ENCODE assay signal across 22 cellular contexts in genomic region chr2:38296381-38296780, GRCh38.
A peak's percentile ranks its signal among the peaks of the same experiment; 100 is the strongest.
DNase-seq lines count a peak whose midpoint lies in the region; ATAC-seq and TF ChIP-seq lines count a peak whose summit lies in the region.
"Had no signal": no experiment of that assay in that cellular context is flagged by ENCODE, and none has a peak within 500 bp of the region (broad histone marks: within the 10 kb centered on the region; RNA-seq: fewer than 3 reads in every experiment).

No MANE protein-coding gene starts in this region.

- ATAC-seq in activated CD4-positive, alpha-beta T cell treated with anti-CD3 and anti-CD28 coated beads for 36 hours = peak; percentile 63
- ATAC-seq in Right ventricle myocardium inferior (no peak), Right ventricle myocardium superior (ENCODE audit: poor library complexity) (no peak), GM21786 (IDR thresholded peaks at IDR 0.05; ENCODE audit: unreplicated experiment) (no peak)
- ATAC-seq: GM23338 had no signal

- peaks cover 2% of the 10 kb centered on the region for H3K79me1 ChIP-seq in mesenchymal stem cell (replicated peaks; ENCODE audit: low read length, poor library complexity, severe bottlenecking)

- H3K36me3 ChIP-seq in BE2C (peaks cover 40% of the 10 kb centered on the region), mesenchymal stem cell (ENCODE audit: control insufficient read depth in 1 of 2, insufficient read depth in 2 of 2, low read depth in 1 of 2, low read length in 2 of 2) (peaks cover 0 to 57% of the 10 kb centered on the region in 2 experiments)

- TF ChIP-seq CTCF in epithelial cell of esophagus (IDR thresholded peaks at IDR 0.05; ENCODE audit: insufficient read depth, low read depth, low read length, missing control alignments) (no peak), BE2C (IDR thresholded peaks at IDR 0.05; ENCODE audit: low read depth, low read length) (no peak)

- H2AFZ ChIP-seq in mesenchymal stem cell (ENCODE audit: low read depth, low read length) = no peak overlapping the region
- H2AFZ ChIP-seq: GM23338 had no signal

- H3K4me1 Mint-ChIP-seq in activated CD4-positive, alpha-beta T cell treated with anti-CD3 and anti-CD28 coated beads for 36 hours = peaks cover 19% of the 10 kb centered on the region

- H3K9me3 ChIP-seq in BE2C = no peaks in the 10 kb centered on the region
- no peaks in the 10 kb centered on the region for H3K9me3 ChIP-seq in mesenchymal stem cell (ENCODE audit: control insufficient read depth, low read length)
- H3K9me3 ChIP-seq: MG63, SJCRH30 had no signal

- intact Hi-C loops in activated CD4-positive, alpha-beta T cell treated with anti-CD3 and anti-CD28 coated beads for 36 hours (cut with DNase I, micrococcal nuclease) = no loop called here
- intact Hi-C loops in Right ventricle myocardium inferior (cut with DNase I) (no loop called here), Right ventricle myocardium superior (cut with DNase I) (no loop called here)

- H3K4me3 ChIP-seq in epithelial cell of esophagus (ENCODE audit: low read length) (no peak overlapping the region), BE2C (ENCODE audit: low read depth, low read length) (no peak overlapping the region), mesenchymal stem cell (ENCODE audit: insufficient read depth in 1 of 2, low read depth in 1 of 2, low read length in 2 of 2) (no peak overlapping the region)
- H3K4me3 ChIP-seq: GM23338, MG63, SJCRH30 had no signal

- H3K9ac ChIP-seq in mesenchymal stem cell (ENCODE audit: low read length) = no peak overlapping the region

- CTCF ChIA-PET in activated CD4-positive, alpha-beta T cell treated with anti-CD3 and anti-CD28 coated beads for 36 hours (lab: Charles Lee) = interaction anchor here (0.9 to 1.0 kb wide), 3 partner anchors 12 to 212 kb away, joined by 3 to 7 read pairs (median 3); no protein-coding TSS in a partner anchor

- H3K23ac ChIP-seq in mesenchymal stem cell (ENCODE audit: low read length in 2 of 2) = no peak overlapping the region

- H3K14ac ChIP-seq in mesenchymal stem cell (ENCODE audit: low read length in 2 of 2) = no peak overlapping the region

- no peak overlapping the region for H3K27ac ChIP-seq in mesenchymal stem cell (ENCODE audit: low read length, poor library complexity, severe bottlenecking)
- H3K27ac ChIP-seq: SJCRH30 had no signal

- H3K4me1 ChIP-seq in BE2C (no peaks in the 10 kb centered on the region), mesenchymal stem cell (ENCODE audit: control insufficient read depth, insufficient read depth, low read depth, low read length) (peaks cover under 1% of the 10 kb centered on the region)
- H3K4me1 ChIP-seq: SJCRH30 had no signal

- no peak overlapping the region for H4K91ac ChIP-seq in mesenchymal stem cell (ENCODE audit: low read length)

- no peak overlapping the region for H2AK5ac ChIP-seq in mesenchymal stem cell (ENCODE audit: low read length, severe bottlenecking)

- H2BK120ac ChIP-seq in mesenchymal stem cell (ENCODE audit: low read depth, low read length) = no peak overlapping the region

- POLR2A ChIA-PET in activated CD4-positive, alpha-beta T cell treated with anti-CD3 and anti-CD28 coated beads for 36 hours (lab: Charles Lee) = no interaction called here

- no peak overlapping the region for H2BK15ac ChIP-seq in mesenchymal stem cell (ENCODE audit: low read depth, poor library complexity, severe bottlenecking)

- H3K18ac ChIP-seq in mesenchymal stem cell (ENCODE audit: low read depth in 1 of 2, low read length in 2 of 2) = no peak overlapping the region

- H3K27me3 Mint-ChIP-seq in activated CD4-positive, alpha-beta T cell treated with anti-CD3 and anti-CD28 coated beads for 36 hours = no peaks in the 10 kb centered on the region

- DNase-seq in activated CD4-positive, alpha-beta T cell treated with anti-CD3 and anti-CD28 coated beads for 36 hours = peak; percentile 11
- no peak for DNase-seq in activated CD4-positive, alpha-beta T cell treated with anti-CD3 and anti-CD28 coated beads, Interleukin-2, amount 50 U/mL, for 1 hour
- DNase-seq in Right ventricle myocardium inferior (ENCODE audit: missing footprints) (peak; percentile 55), Right ventricle myocardium superior (no peak), epithelial cell of esophagus (ENCODE audit: low read depth) (peak; percentile 86), BE2C (no peak), mesenchymal stem cell (no peak)
- DNase-seq: 8988T, ACHN, DMS53, H9, KBM-7, MG63, NCI-H1105 treated with DMSO at 0.1 percent for 48 hours, NCI-H146, NCI-H1930, NCI-H2107, NCI-H524, NCI-H748 treated with DMSO at 0.1 percent for 48 hours, SJCRH30 had no signal

- 98% methylated on average over 7 of the region's 7 CpGs for WGBS in mesenchymal stem cell

- H3K36me3 Mint-ChIP-seq in activated CD4-positive, alpha-beta T cell treated with anti-CD3 and anti-CD28 coated beads for 36 hours (ENCODE audit: low read depth) = peaks cover 37% of the 10 kb centered on the region

- H2BK12ac ChIP-seq in mesenchymal stem cell (ENCODE audit: low read length in 2 of 2) = no peak overlapping the region

- H3K9me3 Mint-ChIP-seq in activated CD4-positive, alpha-beta T cell treated with anti-CD3 and anti-CD28 coated beads for 36 hours (ENCODE audit: low read depth) = no peaks in the 10 kb centered on the region
- H3K9me3 Mint-ChIP-seq: GM23338, H9 had no signal

- H3K4me3 Mint-ChIP-seq in activated CD4-positive, alpha-beta T cell treated with anti-CD3 and anti-CD28 coated beads for 36 hours = no peak overlapping the region
- H3K4me3 Mint-ChIP-seq: GM23338, H9 had no signal

- H3K27ac Mint-ChIP-seq in activated CD4-positive, alpha-beta T cell treated with anti-CD3 and anti-CD28 coated beads for 36 hours = peak overlapping the region; percentile 38
- H3K27ac Mint-ChIP-seq: GM23338 had no signal

- H4K8ac ChIP-seq in mesenchymal stem cell (ENCODE audit: low read length) = no peak overlapping the region

- no peak overlapping the region for H2BK5ac ChIP-seq in mesenchymal stem cell (ENCODE audit: low read depth, low read length, poor library complexity, severe bottlenecking)

- no peak overlapping the region for H3K4me2 ChIP-seq in mesenchymal stem cell (ENCODE audit: low read length, poor library complexity, severe bottlenecking)

- no peaks in the 10 kb centered on the region for H3K27me3 ChIP-seq in BE2C
- no peaks in the 10 kb centered on the region for H3K27me3 ChIP-seq in mesenchymal stem cell (ENCODE audit: control insufficient read depth in 1 of 2, insufficient read depth in 1 of 2, low read length in 2 of 2)
- H3K27me3 ChIP-seq: MG63, SJCRH30 had no signal

- H3K4ac ChIP-seq in mesenchymal stem cell (ENCODE audit: low read depth in 1 of 2, low read length in 2 of 2) = no peak overlapping the region

Comparison
In these comparisons a context has a peak if more than half of its experiments do, and no peak if none do; other contexts are left out.
1. DNase-seq: peak in activated CD4-positive, alpha-beta T cell treated with anti-CD3 and anti-CD28 coated beads for 36 hours (single experiment), Right ventricle myocardium inferior (single experiment) and epithelial cell of esophagus (single experiment); none in activated CD4-positive, alpha-beta T cell treated with anti-CD3 and anti-CD28 coated beads, Interleukin-2, amount 50 U/mL, for 1 hour (single experiment), Right ventricle myocardium superior (single experiment), BE2C (single experiment) and mesenchymal stem cell (single experiment).